21 cellular contexts compared by ENCODE assay signal in the genomic region with DNA sequence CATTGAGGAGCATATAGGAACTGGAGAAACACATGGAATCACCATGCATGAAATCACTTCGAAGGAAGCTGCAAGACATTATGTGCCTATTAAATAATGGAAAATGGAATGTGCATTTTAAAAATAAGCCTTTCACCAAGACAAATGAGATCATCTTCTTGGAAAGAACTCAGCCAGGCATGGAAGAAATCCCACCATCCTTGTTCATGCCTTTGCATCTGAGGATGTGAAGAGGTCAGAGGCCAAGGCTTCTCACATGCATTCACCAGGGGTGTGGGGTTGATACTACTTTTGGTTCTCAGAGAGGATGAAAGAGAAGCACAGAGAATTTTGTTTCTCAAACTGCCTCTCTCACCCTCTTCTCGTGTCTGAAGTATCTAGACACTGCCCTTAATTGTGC. TPM values are rescaled to one million over a fixed set of nuclear protein-coding genes. Genes with fewer than 3 reads are reported as not detected.
DNase-seq lines count a peak whose midpoint lies in the region; ATAC-seq and TF ChIP-seq lines count a peak whose summit lies in the region.
"Had no signal": no experiment of that assay in that cellular context is flagged by ENCODE, and none has a peak within 500 bp of the region (broad histone marks: within the 10 kb centered on the region; RNA-seq: fewer than 3 reads in every experiment).

No MANE protein-coding gene starts in this region.

- H3K23ac ChIP-seq in neuronal stem cell (ENCODE audit: low read depth, low read length, poor library complexity): no peak overlapping the region

- no peak for TF ChIP-seq EP300 in sigmoid colon (IDR thresholded peaks at IDR 0.05)

- H3K27me3 ChIP-seq in right atrium auricular region: no peaks in the 10 kb centered on the region
- H3K27me3 ChIP-seq in neuronal stem cell (ENCODE audit: control insufficient read depth in 3 of 3, insufficient read depth in 3 of 3, low read depth in 1 of 3, low read length in 3 of 3): no peaks in the 10 kb centered on the region
- no peaks in the 10 kb centered on the region for H3K27me3 ChIP-seq in sigmoid colon
- H3K27me3 ChIP-seq: SJCRH30 had no signal

- H4K91ac ChIP-seq in neuronal stem cell (ENCODE audit: low read depth, low read length, poor library complexity): no peak overlapping the region

- H3K79me1 ChIP-seq in neuronal stem cell (ENCODE audit: low read depth, low read length): no peaks in the 10 kb centered on the region

- DNase-seq in right atrium auricular region (ENCODE audit: low spot score) (peak; percentile 5), cardiac septum (ENCODE audit: low spot score) (no peak), glomerular visceral epithelial cell (ENCODE audit: extremely low spot score) (peak; percentile 33), neuronal stem cell (ENCODE audit: low spot score) (no peak), sigmoid colon (no peak), NCI-H1105 (lab: John Stamatoyannopoulos, UW) (no peak), NCI-H2029 treated with DMSO at 0.1 percent for 48 hours (lab: John Stamatoyannopoulos, UW) (no peak)
- DNase-seq: Calu3, HCEC 1CT, KBM-7, MV-4-11, NCI-H1105 treated with DMSO at 0.1 percent for 48 hours, NCI-H146, NCI-H2029, NCI-H446 treated with DMSO at 0.1 percent for 48 hours, NCI-H526, PC-9, SJCRH30 had no signal

- H3K18ac ChIP-seq in neuronal stem cell (ENCODE audit: low read length): no peak overlapping the region

- no peak overlapping the region for H3K4me2 ChIP-seq in neuronal stem cell (ENCODE audit: insufficient read depth, low read length, poor library complexity, severe bottlenecking)
- H3K4me2 ChIP-seq: PC-9 had no signal

- H2BK5ac ChIP-seq in neuronal stem cell (ENCODE audit: low read length): no peak overlapping the region

- ATAC-seq in GM21825 (IDR thresholded peaks at IDR 0.05; ENCODE audit: unreplicated experiment): no peak
- ATAC-seq: Right ventricle myocardium inferior had no signal

- no CpG with 5 or more reads among the region's 2 CpGs for WGBS in neuronal stem cell (ENCODE audit: extremely low coverage in 2 of 2, insufficient read length in 2 of 2, insufficient replicate concordance in 1 of 2), 2 donors
- 80 to 94% methylated on average over 2 of the region's 2 CpGs for WGBS in sigmoid colon, 2 donors

- H3K36me3 ChIP-seq in right atrium auricular region (no peaks in the 10 kb centered on the region), neuronal stem cell (replicated peaks in 1 of 2; ENCODE audit: control insufficient read depth in 2 of 2, insufficient read depth in 2 of 2, low read length in 2 of 2) (no peaks in the 10 kb centered on the region), sigmoid colon (no peaks in the 10 kb centered on the region)
- H3K36me3 ChIP-seq: SJCRH30 had no signal

- no peak overlapping the region for H2BK12ac ChIP-seq in neuronal stem cell (ENCODE audit: low read length)

- H3K14ac ChIP-seq in neuronal stem cell (ENCODE audit: low read length): no peak overlapping the region

- TF ChIP-seq POLR2A in sigmoid colon (IDR thresholded peaks at IDR 0.05): no peak

- H2BK15ac ChIP-seq in neuronal stem cell (ENCODE audit: low read length): no peak overlapping the region

- H3K9me3 ChIP-seq in right atrium auricular region (no peaks in the 10 kb centered on the region), neuronal stem cell (replicated peaks in 1 of 2; ENCODE audit: control insufficient read depth in 2 of 2, insufficient read depth in 1 of 2, low read depth in 1 of 2, low read length in 2 of 2) (no peaks in the 10 kb centered on the region), sigmoid colon (no peaks in the 10 kb centered on the region)
- H3K9me3 ChIP-seq: SJCRH30 had no signal

- H4K8ac ChIP-seq in neuronal stem cell (ENCODE audit: low read depth, low read length): no peak overlapping the region

- H2BK120ac ChIP-seq in neuronal stem cell (ENCODE audit: low read depth, low read length): no peak overlapping the region

- intact Hi-C loops in cardiac septum (cut with DNase I): no loop called here
- intact Hi-C loops in sigmoid colon (cut with DNase I): no loop called here

- H3K4me1 ChIP-seq in right atrium auricular region (peaks cover 0 to 26% of the 10 kb centered on the region in 2 donors), neuronal stem cell (ENCODE audit: control insufficient read depth in 2 of 2, insufficient read depth in 1 of 2, low read depth in 1 of 2, low read length in 2 of 2) (peaks cover 0 to 8% of the 10 kb centered on the region in 2 donors), sigmoid colon (peaks cover 0 to 5% (median under 1%) of the 10 kb centered on the region in 4 donors)

- H3K4me3 ChIP-seq in right atrium auricular region: no peak overlapping the region
- H3K4me3 ChIP-seq in neuronal stem cell (ENCODE audit: low read length in 2 of 2): no peak overlapping the region
- no peak overlapping the region for H3K4me3 ChIP-seq in sigmoid colon
- H3K4me3 ChIP-seq: PC-9, SJCRH30 had no signal

- H2AK5ac ChIP-seq in neuronal stem cell (ENCODE audit: low read depth, low read length): no peak overlapping the region

- H2AFZ ChIP-seq in neuronal stem cell (ENCODE audit: low read length): peak overlapping the region; percentile 14
- H2AFZ ChIP-seq: PC-9 had no signal

- no peak overlapping the region for H3K4ac ChIP-seq in neuronal stem cell (ENCODE audit: low read length)

- no peak overlapping the region for H3K9ac ChIP-seq in neuronal stem cell (ENCODE audit: low read depth, low read length, poor library complexity)

- TF ChIP-seq CTCF in right atrium auricular region (IDR thresholded peaks at IDR 0.05) (no peak), sigmoid colon (IDR thresholded peaks at IDR 0.05) (no peak)

- H3K27ac ChIP-seq in right atrium auricular region: no peak overlapping the region
- H3K27ac ChIP-seq in neuronal stem cell (replicated peaks; ENCODE audit: low read length): no peak overlapping the region
- no peak overlapping the region for H3K27ac ChIP-seq in sigmoid colon
- H3K27ac ChIP-seq: 22Rv1, PC-9, SJCRH30 had no signal

RNA-seq across cellular contexts. Expression of a gene that starts 49.9 kb away (rescaled TPM):
- total RNA-seq in right atrium auricular region (100 to 1,000 TPM in 1 of 2 donors, 10 to 100 TPM in 1; 86.1 to 115 TPM), cardiac septum (73.9 TPM), sigmoid colon (10 to 100 TPM; 42.1 to 63.5 (median 55.5) TPM)
- polyA plus RNA-seq in neuronal stem cell (2013, experiment 1 of 2): 39.0 TPM
- 39.1 TPM for polyA plus RNA-seq in neuronal stem cell (2013, experiment 2 of 2)
- polyA plus RNA-seq in sigmoid colon: 10 to 100 TPM in 1 of 3 donors, 1 to 10 TPM in 2; 4.9 to 11.7 (median 6.6) TPM

Comparison
In these comparisons a context has a peak if more than half of its experiments do, and no peak if none do; other contexts are left out.
1. DNase-seq: peak in right atrium auricular region (single experiment) and glomerular visceral epithelial cell (single experiment); none in cardiac septum (single experiment), neuronal stem cell (single experiment), sigmoid colon (single experiment), NCI-H1105 (single experiment) and NCI-H2029 treated with DMSO at 0.1 percent for 48 hours (single experiment).